ENCODE assay signal across 18 cellular contexts in genomic region chr7:19114591-19114855, GRCh38. TPM values are rescaled to one million over a fixed set of nuclear protein-coding genes. Genes with fewer than 3 reads are reported as not detected.
DNase-seq lines count a peak whose midpoint lies in the region; ATAC-seq and TF ChIP-seq lines count a peak whose summit lies in the region.
"Had no signal": no experiment of that assay in that cellular context is flagged by ENCODE, and none has a peak within 500 bp of the region (broad histone marks: within the 10 kb centered on the region; RNA-seq: fewer than 3 reads in every experiment).

No MANE protein-coding gene starts in this region.

- H3K9ac ChIP-seq in SK-N-MC (ENCODE audit: insufficient read length), result peak overlapping the region; percentile 99
- H3K9ac ChIP-seq: BLaER1 treated with 17β-estradiol and CSF1 and Interleukin-3, amounts not matched to agents 10 nM and 100 nM had no signal

- H3K4me1 ChIP-seq in esophagus squamous epithelium (peaks cover 0 to 40% (median 0%) of the 10 kb centered on the region in 3 donors), ovary (ENCODE audit: insufficient read depth) (peaks cover 2% of the 10 kb centered on the region)

- intact Hi-C loops in esophagus squamous epithelium (cut with DNase I), result no loop called here
- intact Hi-C loops in ovary (cut with DNase I), result no loop called here

- TF ChIP-seq EP300 in ovary (IDR thresholded peaks at IDR 0.05), result no peak

- H3K36me3 ChIP-seq in BJ (ENCODE audit: control insufficient read depth, insufficient read depth, low read length), result no peaks in the 10 kb centered on the region; the same call in 1 of the 2 replicates
- H3K36me3 ChIP-seq in SK-N-MC (ENCODE audit: insufficient read depth, low read length), result peaks cover 67% of the 10 kb centered on the region
- no peaks in the 10 kb centered on the region for H3K36me3 ChIP-seq in esophagus squamous epithelium
- H3K36me3 ChIP-seq in ovary, result no peaks in the 10 kb centered on the region
- H3K36me3 ChIP-seq: BLaER1 treated with 17β-estradiol and CSF1 and Interleukin-3, amounts not matched to agents 10 nM and 100 nM; spleen had no signal

- ATAC-seq in HG03175 (IDR thresholded peaks at IDR 0.05; ENCODE audit: unreplicated experiment), result no peak
- ATAC-seq: activated CD4-positive, CD25-positive, alpha-beta regulatory T cell treated with anti-CD3 and anti-CD28 coated beads, Interleukin-2, amount 50 U/mL, for 24 hours; activated naive CD4-positive, alpha-beta T cell treated with anti-CD3 and anti-CD28 coated beads, Interleukin-2, amount 50 U/mL, for 72 hours had no signal

- CTCF ChIA-PET in BJ (lab: Yijun Ruan, JAX), result interaction anchor here (2.3 kb wide), 1 partner anchor 9 kb away, joined by 10 read pairs; no protein-coding TSS in a partner anchor

- POLR2A ChIA-PET in BJ (lab: Charles Lee), result interaction anchor here (0.6 kb wide), 2 partner anchors 417 to 504 kb away, joined by 3 read pairs; no protein-coding TSS in a partner anchor

- 25 to 30% methylated on average over 1 of the region's 1 CpG for WGBS in esophagus squamous epithelium, 2 donors
- 32 to 34% (median 32%) methylated on average over 1 of the region's 1 CpG for WGBS in ovary, 3 donors

- peak overlapping the region; percentile 87 for H3K4me3 ChIP-seq in BJ (ENCODE audit: low read depth, low read length)
- H3K4me3 ChIP-seq in SK-N-MC, result peak overlapping the region; percentile 93
- H3K4me3 ChIP-seq in esophagus squamous epithelium, result peak overlapping the region in 3 of 4 donors; percentile 59 to 77 (median 61)
- H3K4me3 ChIP-seq in ovary, result peak overlapping the region; percentile 69
- H3K4me3 ChIP-seq: BLaER1 treated with 17β-estradiol and CSF1 and Interleukin-3, amounts not matched to agents 10 nM and 100 nM; lung; spleen had no signal

- peak overlapping the region; percentile 99 for H3K27ac ChIP-seq in SK-N-MC
- H3K27ac ChIP-seq in esophagus squamous epithelium, result peak overlapping the region in 2 of 4 donors; percentile 83 to 86
- no peak overlapping the region for H3K27ac ChIP-seq in ovary
- H3K27ac ChIP-seq: BLaER1 treated with 17β-estradiol and CSF1 and Interleukin-3, amounts not matched to agents 10 nM and 100 nM; HL-60; spleen had no signal

- H3K27me3 ChIP-seq in BJ (ENCODE audit: control insufficient read depth, insufficient read depth, low read length), result no peaks in the 10 kb centered on the region
- H3K27me3 ChIP-seq in esophagus squamous epithelium, result peaks cover 6 to 100% (median 26%) of the 10 kb centered on the region in 4 donors
- no peaks in the 10 kb centered on the region for H3K27me3 ChIP-seq in ovary

- DNase-seq in BJ (ENCODE audit: low read depth) (no peak), SK-N-MC (ENCODE audit: low read depth, low spot score) (no peak), esophagus squamous epithelium (lab: John Stamatoyannopoulos, UW) (no peak), ovary (no peak), NCI-H2081 treated with DMSO at 0.1 percent for 48 hours (lab: John Stamatoyannopoulos, UW) (no peak), cerebellum (ENCODE audit: low spot score) (no peak), NCI-H1436 (lab: John Stamatoyannopoulos, UW) (no peak)
- DNase-seq: DND-41, Kasumi-1, NCI-H2029, spleen had no signal

- H3K9me3 ChIP-seq in SK-N-MC (ENCODE audit: low read depth, low read length) (no peaks in the 10 kb centered on the region), esophagus squamous epithelium (no peaks in the 10 kb centered on the region), ovary (no peaks in the 10 kb centered on the region)
- H3K9me3 ChIP-seq: spleen had no signal

- TF ChIP-seq POLR2A in esophagus squamous epithelium (IDR thresholded peaks at IDR 0.05), result no peak
- no peak for TF ChIP-seq POLR2A in ovary (IDR thresholded peaks at IDR 0.05)

- TF ChIP-seq CTCF in BJ (IDR thresholded peaks at IDR 0.05; ENCODE audit: insufficient read depth, low read depth, low read length) (no peak), esophagus squamous epithelium (IDR thresholded peaks at IDR 0.05) (no peak), ovary (IDR thresholded peaks at IDR 0.05) (no peak)

RNA-seq across cellular contexts. Expression of gene TWIST1, which starts 2.9 kb away (rescaled TPM):
- 19.8 and 28.2 TPM in 2 replicates for polyA plus RNA-seq in BJ (2011; rRNA removed)
- 39.1 and 47.7 TPM in 2 replicates for polyA minus RNA-seq in BJ (2011; rRNA and poly(A)+ RNA removed)
- 10 to 100 TPM in 1 of 4 donors, 1 to 10 TPM in 2, not detected in 1; 2.5 to 20.0 (median 8.0) TPM for total RNA-seq in esophagus squamous epithelium
- total RNA-seq in ovary, result 1 to 10 TPM; 2.7 to 8.6 (median 5.0) TPM
- polyA plus RNA-seq in ovary, result 1 to 10 TPM; 4.3 to 6.9 TPM
- total RNA-seq in cerebellum, result 2.7 TPM
- total RNA-seq: activated naive CD4-positive, alpha-beta T cell treated with anti-CD3 and anti-CD28 coated beads, Interleukin-2, amount 50 U/mL, for 72 hours; spleen had no signal

RNA-seq across cellular contexts. Expression of gene FERD3L, which starts 30.7 kb away (rescaled TPM):
- polyA plus RNA-seq in BJ (2011; rRNA removed) (not detected in 2 replicates), ovary (not detected)
- not detected in 2 replicates for polyA minus RNA-seq in BJ (2011; rRNA and poly(A)+ RNA removed)
- total RNA-seq in esophagus squamous epithelium (not detected), ovary (not detected), cerebellum (not detected)
- total RNA-seq: activated naive CD4-positive, alpha-beta T cell treated with anti-CD3 and anti-CD28 coated beads, Interleukin-2, amount 50 U/mL, for 72 hours; lung; spleen; T-helper 1 cell treated with Interleukin-12 subunit alpha and Interleukin-12 subunit beta and Interleukin-4 antibody, amounts not matched to agents 30 ng/mL and 1 ng/mL, for 36 hours had no signal
- polyA plus RNA-seq: lung, spleen had no signal
